In the genomic region with DNA sequence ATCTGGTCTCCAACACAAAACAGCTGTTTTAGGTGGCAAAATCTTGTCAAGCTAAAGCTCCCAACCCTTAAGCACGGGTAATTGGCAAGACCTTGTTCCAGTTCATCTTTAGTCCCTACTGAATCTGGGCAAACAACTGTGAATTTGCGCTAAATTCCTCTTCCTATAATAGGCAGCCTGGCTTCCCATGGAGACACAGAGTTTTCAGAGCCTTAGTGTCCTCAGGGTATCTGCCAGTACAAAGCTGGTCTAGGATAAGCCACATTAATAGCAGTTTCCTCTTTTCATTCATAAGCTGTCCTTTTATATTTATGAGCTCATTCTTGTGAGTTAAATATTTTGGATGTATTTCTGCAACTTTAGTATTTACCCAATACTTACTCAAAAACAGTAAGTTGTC, we compare ENCODE assay signal across 20 cellular contexts. TPM values are rescaled to one million over a fixed set of nuclear protein-coding genes. Genes with fewer than 3 reads are reported as not detected.
A peak's percentile ranks its signal among the peaks of the same experiment; 100 is the strongest.
DNase-seq lines count a peak whose midpoint lies in the region; ATAC-seq and TF ChIP-seq lines count a peak whose summit lies in the region.
"Had no signal": no experiment of that assay in that cellular context is flagged by ENCODE, and none has a peak within 500 bp of the region (broad histone marks: within the 10 kb centered on the region; RNA-seq: fewer than 3 reads in every experiment).

No MANE protein-coding gene starts in this region.

- no peaks in the 10 kb centered on the region for H3K36me3 Mint-ChIP-seq in T-helper 2 cell treated with Interferon-gamma antibody and Interleukin-4, amounts not matched to agents 5 μg/mL and 100 μg/mL, for 36 hours (ENCODE audit: low read depth)

- no peak overlapping the region for H3K4me2 ChIP-seq in mesendoderm (ENCODE audit: low read length)

- TF ChIP-seq CTCF in body of pancreas (IDR thresholded peaks at IDR 0.05), result no peak

- H3K27me3 ChIP-seq in adipocyte (replicated peaks; ENCODE audit: control insufficient read depth, insufficient read depth, low read length) (no peaks in the 10 kb centered on the region), mesendoderm (ENCODE audit: insufficient read depth, low read length, poor library complexity) (no peaks in the 10 kb centered on the region), body of pancreas (no peaks in the 10 kb centered on the region)

- no peaks in the 10 kb centered on the region for H3K9me3 Mint-ChIP-seq in T-helper 2 cell treated with Interferon-gamma antibody and Interleukin-4, amounts not matched to agents 5 μg/mL and 100 μg/mL, for 36 hours

- no peak overlapping the region for H3K4me3 Mint-ChIP-seq in T-helper 2 cell treated with Interferon-gamma antibody and Interleukin-4, amounts not matched to agents 5 μg/mL and 100 μg/mL, for 36 hours

- no peak overlapping the region for H3K23ac ChIP-seq in mesendoderm (ENCODE audit: low read length)

- no peak overlapping the region for H2BK5ac ChIP-seq in mesendoderm (ENCODE audit: low read length)

- H3K4ac ChIP-seq in mesendoderm (ENCODE audit: low read depth, low read length), result peak overlapping the region; percentile 68

- H2AK5ac ChIP-seq in mesendoderm (ENCODE audit: low read length), result no peak overlapping the region

- H3K9ac ChIP-seq in adipocyte (ENCODE audit: low read length) (peak overlapping the region; percentile 22), mesendoderm (ENCODE audit: low read length) (no peak overlapping the region)

- no peak overlapping the region for H3K4me3 ChIP-seq in adipocyte (ENCODE audit: low read length)
- no peak overlapping the region for H3K4me3 ChIP-seq in mesendoderm (ENCODE audit: low read length)
- H3K4me3 ChIP-seq in body of pancreas, result no peak overlapping the region

- peak overlapping the region; percentile 86 for H4K8ac ChIP-seq in mesendoderm (ENCODE audit: low read depth, low read length)

- H3K36me3 ChIP-seq in adipocyte (ENCODE audit: control insufficient read depth, insufficient read depth, low read length, severe bottlenecking) (no peaks in the 10 kb centered on the region), mesendoderm (ENCODE audit: control insufficient read depth, insufficient read depth, low read length) (no peaks in the 10 kb centered on the region), body of pancreas (replicated peaks in 1 of 2; ENCODE audit: insufficient read depth in 1 of 2, low read depth in 2 of 2) (no peaks in the 10 kb centered on the region)

- H3K79me1 ChIP-seq in mesendoderm (ENCODE audit: low read length), result no peaks in the 10 kb centered on the region

- peaks cover 30% of the 10 kb centered on the region for H3K4me1 ChIP-seq in adipocyte (ENCODE audit: control insufficient read depth, insufficient read depth, low read length)
- no peaks in the 10 kb centered on the region for H3K4me1 ChIP-seq in mesendoderm (ENCODE audit: control insufficient read depth, low read depth, low read length)
- no peaks in the 10 kb centered on the region for H3K4me1 ChIP-seq in body of pancreas

- H3K9me3 ChIP-seq in adipocyte (ENCODE audit: control insufficient read depth, low read length) (no peaks in the 10 kb centered on the region), body of pancreas (no peaks in the 10 kb centered on the region)

- DNase-seq in NOMO-1 (lab: John Stamatoyannopoulos, UW; ENCODE audit: unreplicated experiment in 2 of 2) (peak; percentile 6 to 38), NOMO-1 treated with dmso at 0.1 percent for 144 hours (lab: John Stamatoyannopoulos, UW; ENCODE audit: unreplicated experiment) (no peak), adipocyte (ENCODE audit: low read depth) (no peak), mesendoderm (no peak), body of pancreas (no peak), SIG-M5 (lab: John Stamatoyannopoulos, UW) (no peak), NCI-H2227 (lab: John Stamatoyannopoulos, UW; ENCODE audit: unreplicated experiment) (no peak)
- no peak for DNase-seq in T-helper 2 cell treated with Interferon-gamma antibody and Interleukin-4, amounts not matched to agents 5 μg/mL and 100 μg/mL, for 36 hours (ENCODE audit: low spot score)
- DNase-seq: 8988T, DMS53, GF-D8, HCEC 1CT, KBM-7, NCI-H1105, NCI-H146, NCI-H2029, NCI-H226, NCI-H510A treated with DMSO at 0.1 percent for 48 hours, T-helper 1 cell had no signal

- peak overlapping the region; percentile 85 for H2BK15ac ChIP-seq in mesendoderm (replicated peaks; ENCODE audit: low read depth)

- no peaks in the 10 kb centered on the region for H3K4me1 Mint-ChIP-seq in T-helper 2 cell treated with Interferon-gamma antibody and Interleukin-4, amounts not matched to agents 5 μg/mL and 100 μg/mL, for 36 hours (ENCODE audit: low read depth)

- H3K27me3 Mint-ChIP-seq in T-helper 2 cell treated with Interferon-gamma antibody and Interleukin-4, amounts not matched to agents 5 μg/mL and 100 μg/mL, for 36 hours (ENCODE audit: low read depth), result no peaks in the 10 kb centered on the region

- no peak overlapping the region for H4K5ac ChIP-seq in mesendoderm (ENCODE audit: low read length)

- no CpG with 5 or more reads among the region's 2 CpGs for WGBS in mesendoderm (ENCODE audit: extremely low coverage, insufficient coverage, low lambda C conversion rate)
- WGBS in body of pancreas, 2 donors, result 82 to 94% methylated on average over 2 of the region's 2 CpGs

- H3K27ac ChIP-seq in mesendoderm (ENCODE audit: low read depth, low read length) (no peak overlapping the region), body of pancreas (no peak overlapping the region)
- H3K27ac ChIP-seq: C4-2B had no signal

- intact Hi-C loops in body of pancreas (cut with DNase I), result loop anchor here (10.0 kb wide), 1 partner anchor 595 kb away; no protein-coding TSS in a partner anchor

- H2BK120ac ChIP-seq in mesendoderm (ENCODE audit: low read depth, low read length), result no peak overlapping the region

- peak overlapping the region; percentile 46 for H3K56ac ChIP-seq in mesendoderm (ENCODE audit: low read length)

- ATAC-seq in body of pancreas, result no peak

- H3K27ac Mint-ChIP-seq in T-helper 2 cell treated with Interferon-gamma antibody and Interleukin-4, amounts not matched to agents 5 μg/mL and 100 μg/mL, for 36 hours, result no peak overlapping the region

- no peak for TF ChIP-seq POLR2A in body of pancreas (IDR thresholded peaks at IDR 0.05)

- no peaks in the 10 kb centered on the region for H3K79me2 ChIP-seq in mesendoderm (ENCODE audit: control insufficient read depth, insufficient read depth, low read length)

- peak overlapping the region; percentile 92 for H3K18ac ChIP-seq in mesendoderm (ENCODE audit: low read length)

RNA-seq across cellular contexts. Expression of gene FGF10, which starts 59.5 kb away (rescaled TPM):
- polyA plus RNA-seq in mesendoderm (2013, experiment 1 of 2), result 2.6 TPM
- 2.6 TPM for polyA plus RNA-seq in mesendoderm (2013, experiment 2 of 2)
- total RNA-seq in body of pancreas, result 10 to 100 TPM in 1 of 2 donors, 1 to 10 TPM in 1; 8.6 to 11.5 TPM

Comparison
In these comparisons a context has a peak if more than half of its experiments do, and no peak if none do; other contexts are left out.
1. DNase-seq: peak in NOMO-1 (2 of 2); none in NOMO-1 treated with dmso at 0.1 percent for 144 hours (single experiment), adipocyte (single experiment), mesendoderm (single experiment), body of pancreas (0 of 4), SIG-M5 (single experiment), T-helper 2 cell treated with Interferon-gamma antibody and Interleukin-4, amounts not matched to agents 5 μg/mL and 100 μg/mL, for 36 hours (single experiment) and NCI-H2227 (single experiment).